In genomic region chr12:57545809-57546437, GRCh38 we compare ENCODE assay signal across 8 cellular contexts. TPM values are rescaled to one million over a fixed set of nuclear protein-coding genes. Genes with fewer than 3 reads are reported as not detected.
DNase-seq lines count a peak whose midpoint lies in the region; ATAC-seq and TF ChIP-seq lines count a peak whose summit lies in the region.

No MANE protein-coding gene starts in this region.

- TF ChIP-seq CTCF in HFF-Myc (IDR thresholded peaks at IDR 0.05; ENCODE audit: low read depth, low read length, missing control alignments) (no peak), body of pancreas (IDR thresholded peaks at IDR 0.05) (no peak)

- peak; percentile 21 for ATAC-seq in body of pancreas

- peaks cover 2% of the 10 kb centered on the region; the same call in 1 of the 2 replicates for H3K36me3 ChIP-seq in ACC112 (ENCODE audit: insufficient read depth, low read length)
- H3K36me3 ChIP-seq in body of pancreas (replicated peaks in 1 of 2; ENCODE audit: insufficient read depth in 1 of 2, low read depth in 2 of 2), result no peaks in the 10 kb centered on the region

- no peaks in the 10 kb centered on the region for H3K9me3 ChIP-seq in body of pancreas
- H3K9me3 ChIP-seq in mononuclear cell (ENCODE audit: low read depth, low read length), result no peaks in the 10 kb centered on the region

- H3K27me3 ChIP-seq in ACC112 (ENCODE audit: insufficient read depth, low read length), result peaks cover 8% of the 10 kb centered on the region; the same call in 1 of the 2 replicates
- no peaks in the 10 kb centered on the region for H3K27me3 ChIP-seq in body of pancreas
- H3K27me3 ChIP-seq in mononuclear cell (ENCODE audit: insufficient read depth, low read length), result peaks cover 22% of the 10 kb centered on the region

- H3K4me3 ChIP-seq in ACC112 (ENCODE audit: low read depth, low read length), result peak overlapping the region; percentile 90
- H3K4me3 ChIP-seq in HFF-Myc (replicated peaks; ENCODE audit: low read depth, low read length), result peak overlapping the region; percentile 89
- H3K4me3 ChIP-seq in body of pancreas, result peak overlapping the region; percentile 53 to 94
- peak overlapping the region; percentile 79 for H3K4me3 ChIP-seq in mononuclear cell (ENCODE audit: low read length)

- 38 to 40% methylated on average over 15 of the region's 15 CpGs for WGBS in body of pancreas, 2 donors

- in situ Hi-C loops in KBM-7 (cut with MboI; ENCODE audit: low pct_unique_long_range_greater_than_20kb, low sequenced_read_pairs), result no loop called here

- TF ChIP-seq POLR2A in body of pancreas (IDR thresholded peaks at IDR 0.05), result no peak

- H3K79me2 ChIP-seq in ACC112 (ENCODE audit: control insufficient read depth, insufficient read depth, low read length, unreplicated experiment), result peaks cover 32% of the 10 kb centered on the region

- DNase-seq in HFF-Myc (ENCODE audit: extremely low read depth, low read depth) (no peak), body of pancreas (no peak), GM19240 (ENCODE audit: insufficient read length, low spot score) (no peak), KBM-7 (no peak), midbrain (lab: John Stamatoyannopoulos, UW) (no peak), H4 (ENCODE audit: low spot score) (no peak)

- peaks cover 27% of the 10 kb centered on the region for H3K4me1 ChIP-seq in ACC112 (ENCODE audit: control insufficient read depth, insufficient read depth, low read length, unreplicated experiment)
- H3K4me1 ChIP-seq in body of pancreas, result peaks cover 26% of the 10 kb centered on the region
- H3K4me1 ChIP-seq in mononuclear cell (ENCODE audit: insufficient read depth, low read length), result peaks cover 21% of the 10 kb centered on the region

- intact Hi-C loops in body of pancreas (cut with DNase I), result no loop called here

- no peak overlapping the region for H3K27ac ChIP-seq in ACC112 (ENCODE audit: low read depth, low read length)
- peak overlapping the region; percentile 89 to 96 (median 92) for H3K27ac ChIP-seq in body of pancreas

- no peak overlapping the region for H2AFZ ChIP-seq in ACC112 (ENCODE audit: low read length, unreplicated experiment)

RNA-seq across cellular contexts. Expression of gene DCTN2, which starts 1.1 kb away (rescaled TPM):
- total RNA-seq in body of pancreas (10 to 100 TPM; 80.1 to 89.2 TPM), mononuclear cell (52.2 TPM)
- total RNA-seq in H4 (2014; rRNA removed; shearing (Covaris generic)), result 76.6 and 109 TPM in 2 replicates

RNA-seq across cellular contexts. Expression of gene KIF5A, which starts 3.9 kb away (rescaled TPM):
- 1 to 10 TPM in 1 of 2 donors, under 1 TPM in 1; 0.33 to 1.3 TPM for total RNA-seq in body of pancreas
- total RNA-seq in mononuclear cell, result 0.21 TPM
- total RNA-seq in H4 (2014; rRNA removed; shearing (Covaris generic)), result 0.27 TPM in 1 of 2 replicates, not detected in the other

RNA-seq across cellular contexts. Expression of gene MBD6, which starts 23.3 kb away (rescaled TPM):
- 10 to 100 TPM; 22.7 to 30.6 TPM for total RNA-seq in body of pancreas
- total RNA-seq in mononuclear cell, result 10.6 TPM
- total RNA-seq in H4 (2014; rRNA removed; shearing (Covaris generic)), result 1.5 and 3.1 TPM in 2 replicates

RNA-seq across cellular contexts. Expression of gene DDIT3, which starts 25.6 kb away (rescaled TPM):
- total RNA-seq in body of pancreas, result 10 to 100 TPM in 1 of 2 donors, 1 to 10 TPM in 1; 7.3 to 12.7 TPM
- total RNA-seq in mononuclear cell, result 130 TPM
- 43.2 and 50.1 TPM in 2 replicates for total RNA-seq in H4 (2014; rRNA removed; shearing (Covaris generic))

RNA-seq across cellular contexts. Expression of gene PIP4K2C, which starts 45.1 kb away (rescaled TPM):
- total RNA-seq in body of pancreas (10 to 100 TPM; 12.2 to 48.0 TPM), mononuclear cell (26.0 TPM)
- 24.4 and 27.2 TPM in 2 replicates for total RNA-seq in H4 (2014; rRNA removed; shearing (Covaris generic))
